ENCODE assay signal across 13 cellular contexts in the genomic region with DNA sequence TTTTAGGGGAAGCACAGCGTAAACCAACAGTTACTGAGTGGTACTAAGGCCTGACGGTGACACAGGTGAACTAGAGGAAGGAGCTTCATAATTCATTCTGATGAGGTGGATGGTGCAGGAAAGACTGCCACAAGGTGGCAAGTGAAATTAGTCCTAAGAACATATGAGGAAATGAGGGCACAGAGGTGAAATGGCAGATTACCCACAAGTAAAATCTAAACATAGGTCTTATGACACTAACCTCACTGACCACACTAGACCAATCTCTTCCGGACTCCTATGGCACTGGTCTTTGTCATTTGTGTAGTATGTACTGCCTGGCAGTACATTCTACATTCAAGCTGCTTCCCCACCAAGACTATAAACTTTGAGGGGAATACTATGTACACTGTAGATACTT. TPM values are rescaled to one million over a fixed set of nuclear protein-coding genes. Genes with fewer than 3 reads are reported as not detected.
A peak's percentile ranks its signal among the peaks of the same experiment; 100 is the strongest.
DNase-seq lines count a peak whose midpoint lies in the region; ATAC-seq and TF ChIP-seq lines count a peak whose summit lies in the region.
"Had no signal": no experiment of that assay in that cellular context is flagged by ENCODE, and none has a peak within 500 bp of the region (broad histone marks: within the 10 kb centered on the region; RNA-seq: fewer than 3 reads in every experiment).

No MANE protein-coding gene starts in this region.

- no peaks in the 10 kb centered on the region for H3K36me3 ChIP-seq in osteoblast (ENCODE audit: insufficient read depth, low read length)
- H3K36me3 ChIP-seq: brain microvascular endothelial cell had no signal

- H3K79me2 ChIP-seq in osteoblast (ENCODE audit: insufficient read depth, low read length), result peaks cover 8% of the 10 kb centered on the region

- H3K27me3 ChIP-seq in osteoblast (ENCODE audit: insufficient read depth, low read length), result no peaks in the 10 kb centered on the region
- H3K27me3 ChIP-seq: brain microvascular endothelial cell had no signal

- H4K20me1 ChIP-seq in osteoblast (ENCODE audit: insufficient read depth, low read length), result peaks cover 8% of the 10 kb centered on the region

- H3K4me3 ChIP-seq in GM12865 (ENCODE audit: low read depth, low read length), result no peak overlapping the region
- no peak overlapping the region for H3K4me3 ChIP-seq in osteoblast (ENCODE audit: insufficient read depth, low read length)

- no peak overlapping the region for H3K4me2 ChIP-seq in osteoblast (ENCODE audit: insufficient read depth, low read length)

- H3K9me3 ChIP-seq in osteoblast (ENCODE audit: low read depth, low read length), result no peaks in the 10 kb centered on the region

- H3K27ac ChIP-seq in osteoblast (ENCODE audit: low read depth, low read length), result no peak overlapping the region
- H3K27ac ChIP-seq: brain microvascular endothelial cell, VCaP had no signal

- ATAC-seq in GM19468 (IDR thresholded peaks at IDR 0.05; ENCODE audit: extremely low read depth, unreplicated experiment), result peak; percentile 58
- peak; percentile 85 for ATAC-seq in HG03457 (IDR thresholded peaks at IDR 0.05; ENCODE audit: unreplicated experiment)
- ATAC-seq in GM19328 (IDR thresholded peaks at IDR 0.05; ENCODE audit: unreplicated experiment), result no peak

- no peak overlapping the region for H2AFZ ChIP-seq in osteoblast (ENCODE audit: low read length)

- peak; percentile 67 for DNase-seq in GM12865 (ENCODE audit: low read depth)
- DNase-seq in amniotic epithelial cell (ENCODE audit: low read depth), result peak; percentile 36
- no peak for DNase-seq in NCI-H524 treated with DMSO at 0.1 percent for 48 hours (lab: John Stamatoyannopoulos, UW)
- no peak for DNase-seq in osteoblast (ENCODE audit: insufficient read length, low spot score, missing footprints)
- no peak for DNase-seq in AG08395 (ENCODE audit: low spot score)
- DNase-seq: brain microvascular endothelial cell, DMS153, foreskin melanocyte, NCI-H2107 had no signal

- TF ChIP-seq CTCF in GM12865 (IDR thresholded peaks at IDR 0.05; ENCODE audit: insufficient read depth, low read depth, low read length, missing control alignments) (no peak), osteoblast (IDR thresholded peaks at IDR 0.05; ENCODE audit: extremely low read depth, low read depth, low read length) (no peak)

- H3K4me1 ChIP-seq in osteoblast (ENCODE audit: insufficient read depth, low read length), result no peaks in the 10 kb centered on the region

RNA-seq across cellular contexts. Expression of gene GAB2, which starts 20.2 kb away (rescaled TPM):
- total RNA-seq in osteoblast, result 18.3 and 18.5 TPM in 2 replicates

Comparison
In these comparisons a context has a peak if more than half of its experiments do, and no peak if none do; other contexts are left out.
1. DNase-seq: peak in GM12865 (single experiment) and amniotic epithelial cell (single experiment); none in NCI-H524 treated with DMSO at 0.1 percent for 48 hours (single experiment), osteoblast (single experiment) and AG08395 (single experiment).